In the genomic region with DNA sequence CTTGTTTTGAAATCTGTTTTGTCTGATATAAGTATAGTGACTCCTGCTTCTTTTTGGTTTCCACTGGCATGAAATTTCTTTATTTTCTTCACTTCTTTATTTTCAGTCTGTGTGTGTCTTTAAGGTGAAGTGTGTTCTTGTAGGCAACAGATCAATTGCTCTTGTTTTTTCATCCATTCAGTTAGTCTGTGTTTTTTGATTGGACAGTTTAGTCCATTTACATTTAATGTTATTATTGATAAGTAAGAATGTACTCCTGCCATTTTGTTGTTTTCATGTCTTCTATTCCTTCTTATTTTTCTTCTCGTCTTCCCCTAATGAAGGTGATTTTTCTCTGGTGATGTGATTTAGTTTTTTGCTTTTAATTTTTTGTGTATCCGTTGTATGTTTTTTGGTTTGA, we compare ENCODE assay signal across 18 cellular contexts.
DNase-seq lines count a peak whose midpoint lies in the region; ATAC-seq, FAIRE-seq and TF ChIP-seq lines count a peak whose summit lies in the region.
"Had no signal": no experiment of that assay in that cellular context is flagged by ENCODE, and none has a peak within 500 bp of the region (broad histone marks: within the 10 kb centered on the region; RNA-seq: fewer than 3 reads in every experiment).

No MANE protein-coding gene starts in this region.

- H3K9ac ChIP-seq in adipocyte (ENCODE audit: low read length) = no peak overlapping the region
- H3K9ac ChIP-seq: BLaER1 treated with 17β-estradiol and CSF1 and Interleukin-3, amounts not matched to agents 10 nM and 100 nM had no signal

- no peak for ATAC-seq in Right ventricle myocardium superior (ENCODE audit: poor library complexity)
- ATAC-seq: A549 had no signal

- no peaks in the 10 kb centered on the region for H3K27me3 ChIP-seq in adipocyte (replicated peaks; ENCODE audit: control insufficient read depth, insufficient read depth, low read length)
- H3K27me3 ChIP-seq: BLaER1 treated with 17β-estradiol and CSF1 and Interleukin-3, amounts not matched to agents 10 nM and 100 nM had no signal

- H3K4me3 Mint-ChIP-seq in activated naive CD8-positive, alpha-beta T cell treated with anti-CD3 and anti-CD28 coated beads for 36 hours = no peak overlapping the region
- H3K4me3 Mint-ChIP-seq in endothelial cell (ENCODE audit: unreplicated experiment) = no peak overlapping the region
- H3K4me3 Mint-ChIP-seq: B cell; CD4-positive, alpha-beta memory T cell; CD4-positive, CD25-positive, alpha-beta regulatory T cell; CD8-positive, alpha-beta memory T cell had no signal

- intact Hi-C loops in Right ventricle myocardium superior (cut with DNase I) = no loop called here

- H3K4me3 ChIP-seq in adipocyte (ENCODE audit: low read length) = peak overlapping the region; percentile 29
- H3K4me3 ChIP-seq: A549; BLaER1 treated with 17β-estradiol and CSF1 and Interleukin-3, amounts not matched to agents 10 nM and 100 nM had no signal

- TF ChIP-seq CTCF in D721Med (IDR thresholded peaks at IDR 0.05; ENCODE audit: insufficient read depth, missing control alignments) (no peak), endothelial cell (IDR thresholded peaks at IDR 0.05; ENCODE audit: unreplicated experiment) (no peak)

- no peaks in the 10 kb centered on the region for H3K27me3 Mint-ChIP-seq in activated naive CD8-positive, alpha-beta T cell treated with anti-CD3 and anti-CD28 coated beads for 36 hours
- H3K27me3 Mint-ChIP-seq in endothelial cell (ENCODE audit: unreplicated experiment) = no peaks in the 10 kb centered on the region
- H3K27me3 Mint-ChIP-seq: B cell; CD4-positive, alpha-beta memory T cell; CD4-positive, CD25-positive, alpha-beta regulatory T cell; CD8-positive, alpha-beta memory T cell had no signal

- no peaks in the 10 kb centered on the region for H3K36me3 ChIP-seq in adipocyte (ENCODE audit: control insufficient read depth, insufficient read depth, low read length, severe bottlenecking)
- H3K36me3 ChIP-seq: BLaER1 treated with 17β-estradiol and CSF1 and Interleukin-3, amounts not matched to agents 10 nM and 100 nM had no signal

- FAIRE-seq in D721Med (lab: Jason Lieb, UNC) (peak; percentile 66), TTC549 (lab: Jason Lieb, UNC) (peak; percentile 20)
- FAIRE-seq: A549, G401.6, GM12891 had no signal

- peaks cover 59% of the 10 kb centered on the region for H3K9me3 ChIP-seq in adipocyte (ENCODE audit: control insufficient read depth, low read length)

- H3K9me3 Mint-ChIP-seq in activated naive CD8-positive, alpha-beta T cell treated with anti-CD3 and anti-CD28 coated beads for 36 hours = peaks cover 30% of the 10 kb centered on the region
- peaks cover 6% of the 10 kb centered on the region for H3K9me3 Mint-ChIP-seq in endothelial cell (ENCODE audit: unreplicated experiment)

- no peak overlapping the region for H3K27ac Mint-ChIP-seq in activated naive CD8-positive, alpha-beta T cell treated with anti-CD3 and anti-CD28 coated beads for 36 hours
- no peak overlapping the region for H3K27ac Mint-ChIP-seq in endothelial cell (ENCODE audit: unreplicated experiment)
- H3K27ac Mint-ChIP-seq: B cell; CD4-positive, alpha-beta memory T cell; CD4-positive, CD25-positive, alpha-beta regulatory T cell; CD8-positive, alpha-beta memory T cell had no signal

- no peaks in the 10 kb centered on the region for H3K36me3 Mint-ChIP-seq in activated naive CD8-positive, alpha-beta T cell treated with anti-CD3 and anti-CD28 coated beads for 36 hours
- H3K36me3 Mint-ChIP-seq in endothelial cell (ENCODE audit: low read depth, unreplicated experiment) = no peaks in the 10 kb centered on the region
- H3K36me3 Mint-ChIP-seq: CD4-positive, CD25-positive, alpha-beta regulatory T cell; CD8-positive, alpha-beta memory T cell had no signal

- DNase-seq in D721Med (ENCODE audit: insufficient read length, low spot score) (no peak), adipocyte (ENCODE audit: low read depth) (no peak), Right ventricle myocardium superior (no peak), endothelial cell (ENCODE audit: low spot score) (no peak)
- no peak for DNase-seq in activated naive CD8-positive, alpha-beta T cell treated with anti-CD3 and anti-CD28 coated beads for 36 hours
- DNase-seq: AML-193; CD4-positive, alpha-beta memory T cell; CD4-positive, CD25-positive, alpha-beta regulatory T cell; CD8-positive, alpha-beta memory T cell; COR-L47; DMS79 treated with DMSO at 0.1 percent for 48 hours; GF-D8 had no signal

- no peaks in the 10 kb centered on the region for H3K4me1 ChIP-seq in adipocyte (ENCODE audit: control insufficient read depth, insufficient read depth, low read length)
- H3K4me1 ChIP-seq: A549; BLaER1 treated with 17β-estradiol and CSF1 and Interleukin-3, amounts not matched to agents 10 nM and 100 nM had no signal

- no peaks in the 10 kb centered on the region for H3K4me1 Mint-ChIP-seq in activated naive CD8-positive, alpha-beta T cell treated with anti-CD3 and anti-CD28 coated beads for 36 hours
- H3K4me1 Mint-ChIP-seq in endothelial cell (ENCODE audit: unreplicated experiment) = no peaks in the 10 kb centered on the region
- H3K4me1 Mint-ChIP-seq: B cell; CD4-positive, alpha-beta memory T cell; CD4-positive, CD25-positive, alpha-beta regulatory T cell; CD8-positive, alpha-beta memory T cell had no signal
